8 cellular contexts compared by ENCODE assay signal in genomic region chr17:28895794-28896447, GRCh38. TPM values are rescaled to one million over a fixed set of nuclear protein-coding genes. Genes with fewer than 3 reads are reported as not detected.
DNase-seq lines count a peak whose midpoint lies in the region; ATAC-seq and TF ChIP-seq lines count a peak whose summit lies in the region.

No MANE protein-coding gene starts in this region.

- DNase-seq in H7, result no peak
- no peak for DNase-seq in foreskin fibroblast
- no peak for DNase-seq in COR-L47 (lab: John Stamatoyannopoulos, UW)
- no peak for DNase-seq in NCI-H1092 (lab: John Stamatoyannopoulos, UW)

- no peaks in the 10 kb centered on the region for H3K9me3 ChIP-seq in skeletal muscle tissue (ENCODE audit: control insufficient read depth in 3 of 3, low read length in 3 of 3)

- peaks cover 34 to 46% (median 34%) of the 10 kb centered on the region in 3 donors for H3K4me1 ChIP-seq in skeletal muscle tissue (ENCODE audit: control insufficient read depth in 3 of 3, insufficient read depth in 3 of 3, low read length in 3 of 3)

- no peak for ATAC-seq in HG03045 (IDR thresholded peaks at IDR 0.05; ENCODE audit: unreplicated experiment)
- ATAC-seq in HG03039 (IDR thresholded peaks at IDR 0.05; ENCODE audit: unreplicated experiment), result no peak

- H3K27me3 ChIP-seq in H7 (ENCODE audit: control insufficient read depth, insufficient read depth, low read length), result no peaks in the 10 kb centered on the region
- H3K27me3 ChIP-seq in skeletal muscle tissue (ENCODE audit: control insufficient read depth in 3 of 3, insufficient read depth in 3 of 3, low read length in 3 of 3), result no peaks in the 10 kb centered on the region

- TF ChIP-seq CTCF in VCaP (conservative IDR thresholded peaks at IDR 0.05) (no peak), foreskin fibroblast (IDR thresholded peaks at IDR 0.05; ENCODE audit: low read depth, low read length) (no peak)

- H3K36me3 ChIP-seq in H7 (replicated peaks; ENCODE audit: control insufficient read depth, insufficient read depth, low read length) (peaks cover 3% of the 10 kb centered on the region), skeletal muscle tissue (ENCODE audit: control insufficient read depth in 3 of 3, insufficient read depth in 3 of 3, low read length in 3 of 3) (peaks cover 0 to 2% (median 0%) of the 10 kb centered on the region in 3 donors)

- H3K27ac ChIP-seq in VCaP, result peak overlapping the region; percentile 99
- H3K27ac ChIP-seq in skeletal muscle tissue (ENCODE audit: low read depth, low read length), result peak overlapping the region; percentile 90

- H3K4me3 ChIP-seq in H7 (ENCODE audit: insufficient read depth, low read depth, low read length) (peak overlapping the region; percentile 98), foreskin fibroblast (ENCODE audit: low read depth in 1 of 2, low read length in 2 of 2) (peak overlapping the region; percentile 79 to 82), skeletal muscle tissue (ENCODE audit: low read length in 3 of 3) (peak overlapping the region in 1 of 3 donors; percentile 76)

- H3K9ac ChIP-seq in skeletal muscle tissue (ENCODE audit: low read depth in 1 of 3, low read length in 3 of 3), result peak overlapping the region; percentile 86 to 96 (median 93)

RNA-seq across cellular contexts. Expression of gene FLOT2, which starts 1.6 kb away (rescaled TPM):
- total RNA-seq in H7 (2014; rRNA removed; shearing (Covaris generic)), result 76.9 and 84.7 TPM in 2 replicates
- 25.6 TPM for total RNA-seq in skeletal muscle tissue

RNA-seq across cellular contexts. Expression of gene DHRS13, which starts 7.0 kb away (rescaled TPM):
- 11.9 and 17.0 TPM in 2 replicates for total RNA-seq in H7 (2014; rRNA removed; shearing (Covaris generic))
- 5.7 TPM for total RNA-seq in skeletal muscle tissue

RNA-seq across cellular contexts. Expression of gene ERAL1, which starts 41.1 kb away (rescaled TPM):
- total RNA-seq in H7 (2014; rRNA removed; shearing (Covaris generic)), result 63.7 and 71.9 TPM in 2 replicates
- 19.3 TPM for total RNA-seq in skeletal muscle tissue

RNA-seq across cellular contexts. Expression of gene FAM222B, which starts 53.3 kb away (rescaled TPM):
- total RNA-seq in H7 (2014; rRNA removed; shearing (Covaris generic)), result 32.4 and 46.7 TPM in 2 replicates
- 6.3 TPM for total RNA-seq in skeletal muscle tissue

RNA-seq across cellular contexts. Expression of gene PHF12, which starts 55.4 kb away (rescaled TPM):
- 53.2 and 56.6 TPM in 2 replicates for total RNA-seq in H7 (2014; rRNA removed; shearing (Covaris generic))
- total RNA-seq in skeletal muscle tissue, result 8.9 TPM
